Comparison of ENCODE assay signal across 1 cellular context in genomic region chr9:122930933-122931850, GRCh38.
A peak's percentile ranks its signal among the peaks of the same experiment; 100 is the strongest.
TF ChIP-seq lines count a peak whose summit lies in the region.

Gene ZBTB26 (minus strand): TSS chr9:122931512. CDS start chr9:122919934, 11,578 bp downstream.

TF ChIP-seq in GM12878, 131 proteins besides CTCF, POLR2A, EP300 and RAD21 (continued from another document and continues in another):
- peak; percentile 56; the same call in 1 of the 2 replicates for TF ChIP-seq ZBTB11 (CRISPR knock-in tag; IDR thresholded peaks at IDR 0.05)
- TF ChIP-seq CUX1 (IDR thresholded peaks at IDR 0.05; ENCODE audit: insufficient replicate concordance, low read depth, low read length): no peak
- peak; percentile 54 for TF ChIP-seq NKRF (conservative IDR thresholded peaks at IDR 0.05)
- TF ChIP-seq RUNX3 (IDR thresholded peaks at IDR 0.05; ENCODE audit: low read length): peak; percentile 45; the same call in 1 of the 2 replicates
- peak; percentile 90 for TF ChIP-seq CHD2 (IDR thresholded peaks at IDR 0.05; ENCODE audit: borderline replicate concordance, low read depth, low read length)
- TF ChIP-seq HDAC2 (IDR thresholded peaks at IDR 0.05): no peak
- no peak for TF ChIP-seq ZBTB4 (CRISPR knock-in tag; IDR thresholded peaks at IDR 0.05)
- no peak for TF ChIP-seq NFYA (IDR thresholded peaks at IDR 0.05; ENCODE audit: borderline replicate concordance, low read depth, low read length)
- TF ChIP-seq SUPT20H (IDR thresholded peaks at IDR 0.05; ENCODE audit: borderline replicate concordance, control insufficient read depth, low read depth, low read length): no peak
- TF ChIP-seq SREBF1 (IDR thresholded peaks at IDR 0.05; ENCODE audit: low read length): no peak
- 0 out of 2 replicates have a peak, but pooled peaks have one; percentile 20 for TF ChIP-seq TCF7 (IDR thresholded peaks at IDR 0.05; ENCODE audit: borderline replicate concordance)
- TF ChIP-seq CBX5 (IDR thresholded peaks at IDR 0.05; ENCODE audit: low read depth): 0 out of 2 replicates have a peak, but pooled peaks have one; percentile 22
- no peak; a peak in 1 of 4 replicates for TF ChIP-seq BHLHE40 (IDR thresholded peaks at IDR 0.05; ENCODE audit: borderline replicate concordance in 1 of 2, low read depth in 2 of 2, low read length in 1 of 2)
- TF ChIP-seq IRF3 (IDR thresholded peaks at IDR 0.05): no peak; the same call in 1 of the 2 replicates
- TF ChIP-seq USF2 (IDR thresholded peaks at IDR 0.05; ENCODE audit: borderline replicate concordance, low read depth, low read length): peak; percentile 37
- TF ChIP-seq NRF1 (conservative IDR thresholded peaks at IDR 0.05; ENCODE audit: low read depth, low read length): no peak
- TF ChIP-seq MAX (IDR thresholded peaks at IDR 0.05; ENCODE audit: low read depth, low read length): no peak
- peak; percentile 52; the same call in 1 of the 2 replicates for TF ChIP-seq RAD51 (IDR thresholded peaks at IDR 0.05)
- no peak for TF ChIP-seq E2F4 (IDR thresholded peaks at IDR 0.05; ENCODE audit: low read depth, low read length)
- TF ChIP-seq GABPA (IDR thresholded peaks at IDR 0.05; ENCODE audit: low read depth): peak; percentile 97
- TF ChIP-seq SP1 (IDR thresholded peaks at IDR 0.05; ENCODE audit: low read depth, low read length): peak; percentile 88
- no peak; the same call in 1 of the 2 replicates for TF ChIP-seq HDGF (IDR thresholded peaks at IDR 0.05)
- TF ChIP-seq EED (IDR thresholded peaks at IDR 0.05; ENCODE audit: low read depth): no peak
- no peak for TF ChIP-seq CHD1 (IDR thresholded peaks at IDR 0.05; ENCODE audit: low read depth, low read length)
- peak; percentile 27; the same call in 1 of the 2 replicates for TF ChIP-seq MTA2 (IDR thresholded peaks at IDR 0.05; ENCODE audit: low read depth)
- no peak for TF ChIP-seq ZBTB33 (IDR thresholded peaks at IDR 0.05)
- peak; percentile 68 to 80; a peak in 3 of 4 replicates for TF ChIP-seq IKZF2 (IDR thresholded peaks at IDR 0.05)
- peak; percentile 62 for TF ChIP-seq E4F1 (IDR thresholded peaks at IDR 0.05; ENCODE audit: borderline replicate concordance, partially characterized antibody)
- TF ChIP-seq FOXK2 (IDR thresholded peaks at IDR 0.05): no peak
- peak; percentile 70; the same call in 1 of the 2 replicates for TF ChIP-seq STAT1 (conservative IDR thresholded peaks at IDR 0.05)
- no peak for TF ChIP-seq ZNF274 (IDR thresholded peaks at IDR 0.05; ENCODE audit: insufficient read depth, insufficient read length)
- TF ChIP-seq SMC3 (IDR thresholded peaks at IDR 0.05; ENCODE audit: borderline replicate concordance, low read length): no peak
- TF ChIP-seq BACH1 (IDR thresholded peaks at IDR 0.05; ENCODE audit: borderline replicate concordance): no peak
